38 cellular contexts compared by ENCODE assay signal in genomic region chr1:90612033-90612432, GRCh38.
"Had no signal": no experiment of that assay in that cellular context is flagged by ENCODE, and none has a peak within 500 bp of the region (broad histone marks: within the 10 kb centered on the region; RNA-seq: fewer than 3 reads in every experiment).

No MANE protein-coding gene starts in this region.

- FAIRE-seq: astrocyte, bronchial epithelial cell had no signal

- H3K4me3 Mint-ChIP-seq: activated naive CD4-positive, alpha-beta T cell treated with anti-CD3 and anti-CD28 coated beads for 36 hours; activated naive CD4-positive, alpha-beta T cell treated with anti-CD3 and anti-CD28 coated beads, Interleukin-2, amount 10 ng/mL, durations not matched to agents 7 days and 5 days; activated naive CD4-positive, alpha-beta T cell treated with anti-CD3 and anti-CD28 coated beads, Interleukin-2, amount 50 U/mL, for 24 hours; activated naive CD8-positive, alpha-beta T cell; activated naive CD8-positive, alpha-beta T cell treated with anti-CD3 and anti-CD28 coated beads for 36 hours; activated naive CD8-positive, alpha-beta T cell treated with anti-CD3 and anti-CD28 coated beads, Interleukin-2, amount 10 ng/mL, durations not matched to agents 7 days and 5 days; activated naive CD8-positive, alpha-beta T cell treated with anti-CD3 and anti-CD28 coated beads, Interleukin-2, amount 50 U/mL, for 24 hours; activated T-cell treated with anti-CD3 and anti-CD28 coated beads, Interleukin-2, amount 50 U/mL, for 4 hours; activated T-cell treated with anti-CD3 and anti-CD28 coated beads, Interleukin-2, amount 50 U/mL, for 72 hours; activated T-helper 1 cell treated with anti-CD3 and anti-CD28 coated beads, Interleukin-12 subunit alpha, Interleukin-12 subunit beta, Interleukin-2, Interleukin-4 antibody, amounts not matched to agents 30 ng/mL and 10 ng/mL and 1 ng/mL, durations not matched to agents 14 hours and 24 hours and 36 hours; activated T-helper 17 cell treated with anti-CD3 and anti-CD28 coated beads, Interleukin-2, amount 50 U/mL, for 72 hours; brain; central memory CD8-positive, alpha-beta T cell had no signal

- H3K36me3 Mint-ChIP-seq: activated naive CD4-positive, alpha-beta T cell treated with anti-CD3 and anti-CD28 coated beads, Interleukin-2, amount 10 ng/mL, durations not matched to agents 7 days and 5 days; activated naive CD4-positive, alpha-beta T cell treated with anti-CD3 and anti-CD28 coated beads, Interleukin-2, amount 50 U/mL, for 24 hours; activated naive CD4-positive, alpha-beta T cell treated with anti-CD3 and anti-CD28 coated beads, Interleukin-2, amount 50 U/mL, for 72 hours; activated naive CD8-positive, alpha-beta T cell; activated naive CD8-positive, alpha-beta T cell treated with anti-CD3 and anti-CD28 coated beads for 36 hours; activated naive CD8-positive, alpha-beta T cell treated with anti-CD3 and anti-CD28 coated beads, Interleukin-2, amount 10 ng/mL, durations not matched to agents 7 days and 5 days; brain had no signal

- H3K9me3 Mint-ChIP-seq: activated naive CD4-positive, alpha-beta T cell treated with anti-CD3 and anti-CD28 coated beads for 36 hours; activated naive CD4-positive, alpha-beta T cell treated with anti-CD3 and anti-CD28 coated beads, Interleukin-2, amount 10 ng/mL, durations not matched to agents 7 days and 5 days; activated naive CD4-positive, alpha-beta T cell treated with anti-CD3 and anti-CD28 coated beads, Interleukin-2, amount 50 U/mL, for 24 hours; activated naive CD4-positive, alpha-beta T cell treated with anti-CD3 and anti-CD28 coated beads, Interleukin-2, amount 50 U/mL, for 72 hours; activated naive CD8-positive, alpha-beta T cell treated with anti-CD3 and anti-CD28 coated beads for 36 hours; activated naive CD8-positive, alpha-beta T cell treated with anti-CD3 and anti-CD28 coated beads, Interleukin-2, amount 10 ng/mL, durations not matched to agents 7 days and 5 days; activated naive CD8-positive, alpha-beta T cell treated with anti-CD3 and anti-CD28 coated beads, Interleukin-2, amount 50 U/mL, for 24 hours; activated T-cell treated with anti-CD3 and anti-CD28 coated beads, Interleukin-2, amount 50 U/mL, for 4 hours; activated T-cell treated with anti-CD3 and anti-CD28 coated beads, Interleukin-2, amount 50 U/mL, for 72 hours; activated T-helper 1 cell treated with anti-CD3 and anti-CD28 coated beads, Interleukin-12 subunit alpha, Interleukin-12 subunit beta, Interleukin-2, Interleukin-4 antibody, amounts not matched to agents 30 ng/mL and 10 ng/mL and 1 ng/mL, durations not matched to agents 14 hours and 24 hours and 36 hours; activated T-helper 17 cell treated with anti-CD3 and anti-CD28 coated beads, Interleukin-2, amount 50 U/mL, for 72 hours; activated T-helper 2 cell treated with anti-CD3 and anti-CD28 coated beads, Interferon-gamma antibody, Interleukin-2, Interleukin-4, amounts not matched to agents 10 μg/mL and 5 μg/mL and 100 μg/mL, durations not matched to agents 14 hours and 24 hours and 36 hours; brain; central memory CD8-positive, alpha-beta T cell had no signal

- H3K27ac Mint-ChIP-seq: activated naive CD4-positive, alpha-beta T cell treated with anti-CD3 and anti-CD28 coated beads for 36 hours; activated naive CD4-positive, alpha-beta T cell treated with anti-CD3 and anti-CD28 coated beads, Interleukin-2, amount 10 ng/mL, durations not matched to agents 7 days and 5 days; activated naive CD4-positive, alpha-beta T cell treated with anti-CD3 and anti-CD28 coated beads, Interleukin-2, amount 50 U/mL, for 24 hours; activated naive CD4-positive, alpha-beta T cell treated with anti-CD3 and anti-CD28 coated beads, Interleukin-2, amount 50 U/mL, for 72 hours; activated naive CD8-positive, alpha-beta T cell; activated naive CD8-positive, alpha-beta T cell treated with anti-CD3 and anti-CD28 coated beads for 36 hours; activated naive CD8-positive, alpha-beta T cell treated with anti-CD3 and anti-CD28 coated beads, Interleukin-2, amount 10 ng/mL, durations not matched to agents 7 days and 5 days; activated naive CD8-positive, alpha-beta T cell treated with anti-CD3 and anti-CD28 coated beads, Interleukin-2, amount 50 U/mL, for 24 hours; activated T-cell treated with anti-CD3 and anti-CD28 coated beads, Interleukin-2, amount 50 U/mL, for 72 hours; activated T-helper 1 cell treated with anti-CD3 and anti-CD28 coated beads, Interleukin-12 subunit alpha, Interleukin-12 subunit beta, Interleukin-2, Interleukin-4 antibody, amounts not matched to agents 30 ng/mL and 10 ng/mL and 1 ng/mL, durations not matched to agents 14 hours and 24 hours and 36 hours; activated T-helper 17 cell treated with anti-CD3 and anti-CD28 coated beads, Interleukin-2, amount 50 U/mL, for 72 hours; activated T-helper 2 cell treated with anti-CD3 and anti-CD28 coated beads, Interferon-gamma antibody, Interleukin-2, Interleukin-4, amounts not matched to agents 10 μg/mL and 5 μg/mL and 100 μg/mL, durations not matched to agents 14 hours and 24 hours and 36 hours; brain had no signal

- H3K27me3 Mint-ChIP-seq: activated naive CD4-positive, alpha-beta T cell treated with anti-CD3 and anti-CD28 coated beads, Interleukin-2, amount 10 ng/mL, durations not matched to agents 7 days and 5 days had no signal

- H3K27ac ChIP-seq: adrenal gland, ascending aorta, body of pancreas, brain microvascular endothelial cell, breast epithelium, cardiac muscle cell had no signal

- H3K9me3 ChIP-seq: adrenal gland, ascending aorta, body of pancreas, breast epithelium had no signal

- H3K36me3 ChIP-seq: adrenal gland, ascending aorta, brain microvascular endothelial cell, breast epithelium, cardiac muscle cell had no signal

- H3K4me1 Mint-ChIP-seq: activated naive CD4-positive, alpha-beta T cell treated with anti-CD3 and anti-CD28 coated beads, Interleukin-2, amount 10 ng/mL, durations not matched to agents 7 days and 5 days; activated naive CD4-positive, alpha-beta T cell treated with anti-CD3 and anti-CD28 coated beads, Interleukin-2, amount 50 U/mL, for 24 hours; activated naive CD8-positive, alpha-beta T cell treated with anti-CD3 and anti-CD28 coated beads for 36 hours; activated naive CD8-positive, alpha-beta T cell treated with anti-CD3 and anti-CD28 coated beads, Interleukin-2, amount 10 ng/mL, durations not matched to agents 7 days and 5 days; activated naive CD8-positive, alpha-beta T cell treated with anti-CD3 and anti-CD28 coated beads, Interleukin-2, amount 50 U/mL, for 24 hours; activated T-helper 17 cell treated with anti-CD3 and anti-CD28 coated beads, Interleukin-2, amount 50 U/mL, for 72 hours; brain; central memory CD8-positive, alpha-beta T cell had no signal

- H3K4me1 ChIP-seq: adrenal gland, ascending aorta, body of pancreas, breast epithelium had no signal

- H3K27me3 ChIP-seq: adrenal gland, ascending aorta, body of pancreas, brain microvascular endothelial cell, breast epithelium, cardiac muscle cell had no signal

- ATAC-seq: activated naive CD4-positive, alpha-beta T cell treated with anti-CD3 and anti-CD28 coated beads, Interleukin-2, amount 50 U/mL, for 72 hours; activated naive CD8-positive, alpha-beta T cell treated with anti-CD3 and anti-CD28 coated beads, Interleukin-2, amount 50 U/mL, for 24 hours; activated T-cell treated with anti-CD3 and anti-CD28 coated beads, Interleukin-2, amount 50 U/mL, for 4 hours; activated T-cell treated with anti-CD3 and anti-CD28 coated beads, Interleukin-2, amount 50 U/mL, for 72 hours; activated T-helper 17 cell treated with anti-CD3 and anti-CD28 coated beads, Interleukin-2, amount 50 U/mL, for 72 hours; body of pancreas had no signal

- H3K4me3 ChIP-seq: adrenal gland, ascending aorta, body of pancreas, breast epithelium, cardiac muscle cell had no signal

- DNase-seq: activated effector memory CD4-positive, alpha-beta T cell treated with anti-CD3 and anti-CD28 coated beads, Interleukin-2, amount 50 U/mL, for 16 hours; activated effector memory CD4-positive, alpha-beta T cell treated with Interleukin-2 at 50 U/mL for 16 hours; activated gamma-delta T cell; activated gamma-delta T cell treated with Interleukin-2 at 50 U/mL for 16 hours; activated naive CD4-positive, alpha-beta T cell; activated naive CD4-positive, alpha-beta T cell treated with anti-CD3 and anti-CD28 coated beads for 36 hours; activated naive CD4-positive, alpha-beta T cell treated with anti-CD3 and anti-CD28 coated beads, Interleukin-2, amount 10 ng/mL, durations not matched to agents 7 days and 5 days; activated naive CD4-positive, alpha-beta T cell treated with anti-CD3 and anti-CD28 coated beads, Interleukin-2, amount 50 U/mL, for 16 hours; activated naive CD4-positive, alpha-beta T cell treated with Interleukin-2 at 50 U/mL for 16 hours; activated naive CD8-positive, alpha-beta T cell treated with anti-CD3 and anti-CD28 coated beads for 36 hours; activated naive CD8-positive, alpha-beta T cell treated with anti-CD3 and anti-CD28 coated beads, Interleukin-2, amount 10 ng/mL, durations not matched to agents 7 days and 5 days; activated naive CD8-positive, alpha-beta T cell treated with anti-CD3 and anti-CD28 coated beads, Interleukin-2, amount 50 U/mL, for 24 hours; activated T-cell treated with anti-CD3 and anti-CD28 coated beads, Interleukin-2, amount 50 U/mL, for 4 hours; activated T-cell treated with anti-CD3 and anti-CD28 coated beads, Interleukin-2, amount 50 U/mL, for 48 hours; activated T-cell treated with anti-CD3 and anti-CD28 coated beads, Interleukin-2, amount 50 U/mL, for 72 hours; adrenal gland; amniotic stem cell; amygdala; anterior cingulate cortex; aorta; body of pancreas; brain microvascular endothelial cell; caudate nucleus; central memory CD4-positive, alpha-beta T cell; cerebellar nuclear complex had no signal
